In the genomic region with DNA sequence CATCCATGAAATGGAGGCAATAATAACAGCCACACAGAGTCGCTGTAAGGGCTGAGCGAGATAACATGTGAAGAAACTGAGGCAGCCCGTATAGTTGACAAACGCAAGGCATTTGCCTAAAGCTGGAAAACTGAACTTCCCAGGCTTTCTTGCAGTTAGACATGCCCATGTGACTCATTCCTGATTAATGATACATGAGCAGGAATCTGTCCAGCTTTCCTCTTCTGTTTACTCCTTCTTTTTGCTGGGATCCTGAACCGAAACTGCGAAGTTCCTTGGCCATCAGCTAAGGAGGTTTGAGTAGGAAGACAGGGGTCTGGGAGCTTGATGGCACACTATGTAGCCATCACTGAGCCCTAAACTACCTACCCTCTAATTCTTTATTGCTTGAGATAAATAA, we compare ENCODE assay signal across 9 cellular contexts. TPM values are rescaled to one million over a fixed set of nuclear protein-coding genes. Genes with fewer than 3 reads are reported as not detected.
A peak's percentile ranks its signal among the peaks of the same experiment; 100 is the strongest.
DNase-seq lines count a peak whose midpoint lies in the region; ATAC-seq and TF ChIP-seq lines count a peak whose summit lies in the region.
"Had no signal": no experiment of that assay in that cellular context is flagged by ENCODE, and none has a peak within 500 bp of the region (broad histone marks: within the 10 kb centered on the region; RNA-seq: fewer than 3 reads in every experiment).

No MANE protein-coding gene starts in this region.

- TF ChIP-seq CTCF in omental fat pad (IDR thresholded peaks at IDR 0.05): no peak

- peak; percentile 70 for ATAC-seq in SK-N-SH treated with all-trans-retinoic acid at 6 μM for 48 hours
- peak; percentile 74 for ATAC-seq in omental fat pad (ENCODE audit: low FRiP score)

- DNase-seq in AG08395 (ENCODE audit: low spot score) (peak; percentile 73), fibroblast of peridontal ligament (ENCODE audit: extremely low read depth) (peak; percentile 94), omental fat pad (ENCODE audit: low spot score) (no peak), DMS53 treated with DMSO at 0.1 percent for 48 hours (lab: John Stamatoyannopoulos, UW; ENCODE audit: unreplicated experiment) (no peak)
- DNase-seq in effector CD8-positive, alpha-beta T cell (lab: John Stamatoyannopoulos, UW): no peak
- no peak for DNase-seq in activated CD4-positive, alpha-beta T cell treated with anti-CD3 and anti-CD28 coated beads for 1 hour
- no peak for DNase-seq in activated naive CD4-positive, alpha-beta T cell treated with Interleukin-2 at 50 U/mL for 16 hours
- DNase-seq: NCI-H2081 had no signal

TF ChIP-seq in SK-N-SH treated with all-trans-retinoic acid at 6 μM for 48 hours, 23 proteins besides CTCF, POLR2A, EP300 and RAD21:
- no peak for TF ChIP-seq ZC3H10 (CRISPR knock-in tag; IDR thresholded peaks at IDR 0.05)
- TF ChIP-seq BACH2 (CRISPR knock-in tag; IDR thresholded peaks at IDR 0.05; ENCODE audit: borderline replicate concordance): no peak
- no peak for TF ChIP-seq TOX (CRISPR knock-in tag; IDR thresholded peaks at IDR 0.05; ENCODE audit: borderline replicate concordance)
- TF ChIP-seq, protein P1, sequence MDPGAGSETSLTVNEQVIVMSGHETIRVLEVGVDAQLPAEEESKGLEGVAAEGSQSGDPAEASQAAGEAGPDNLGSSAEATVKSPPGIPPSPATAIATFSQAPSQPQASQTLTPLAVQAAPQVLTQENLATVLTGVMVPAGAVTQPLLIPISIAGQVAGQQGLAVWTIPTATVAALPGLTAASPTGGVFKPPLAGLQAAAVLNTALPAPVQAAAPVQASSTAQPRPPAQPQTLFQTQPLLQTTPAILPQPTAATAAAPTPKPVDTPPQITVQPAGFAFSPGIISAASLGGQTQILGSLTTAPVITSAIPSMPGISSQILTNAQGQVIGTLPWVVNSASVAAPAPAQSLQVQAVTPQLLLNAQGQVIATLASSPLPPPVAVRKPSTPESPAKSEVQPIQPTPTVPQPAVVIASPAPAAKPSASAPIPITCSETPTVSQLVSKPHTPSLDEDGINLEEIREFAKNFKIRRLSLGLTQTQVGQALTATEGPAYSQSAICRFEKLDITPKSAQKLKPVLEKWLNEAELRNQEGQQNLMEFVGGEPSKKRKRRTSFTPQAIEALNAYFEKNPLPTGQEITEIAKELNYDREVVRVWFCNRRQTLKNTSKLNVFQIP (CRISPR knock-in tag; IDR thresholded peaks at IDR 0.05; ENCODE audit: borderline replicate concordance, low read depth): no peak
- TF ChIP-seq CSDC2 (CRISPR knock-in tag; IDR thresholded peaks at IDR 0.05): no peak
- TF ChIP-seq, protein P2, sequence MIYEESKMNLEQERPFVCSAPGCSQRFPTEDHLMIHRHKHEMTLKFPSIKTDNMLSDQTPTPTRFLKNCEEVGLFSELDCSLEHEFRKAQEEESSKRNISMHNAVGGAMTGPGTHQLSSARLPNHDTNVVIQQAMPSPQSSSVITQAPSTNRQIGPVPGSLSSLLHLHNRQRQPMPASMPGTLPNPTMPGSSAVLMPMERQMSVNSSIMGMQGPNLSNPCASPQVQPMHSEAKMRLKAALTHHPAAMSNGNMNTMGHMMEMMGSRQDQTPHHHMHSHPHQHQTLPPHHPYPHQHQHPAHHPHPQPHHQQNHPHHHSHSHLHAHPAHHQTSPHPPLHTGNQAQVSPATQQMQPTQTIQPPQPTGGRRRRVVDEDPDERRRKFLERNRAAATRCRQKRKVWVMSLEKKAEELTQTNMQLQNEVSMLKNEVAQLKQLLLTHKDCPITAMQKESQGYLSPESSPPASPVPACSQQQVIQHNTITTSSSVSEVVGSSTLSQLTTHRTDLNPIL (CRISPR knock-in tag; IDR thresholded peaks at IDR 0.05; ENCODE audit: low read depth): no peak
- TF ChIP-seq PPARA (CRISPR knock-in tag; IDR thresholded peaks at IDR 0.05; ENCODE audit: borderline replicate concordance): no peak
- no peak for TF ChIP-seq ZFP3 (CRISPR knock-in tag; IDR thresholded peaks at IDR 0.05)
- TF ChIP-seq ISL1 (CRISPR knock-in tag; IDR thresholded peaks at IDR 0.05): no peak
- no peak for TF ChIP-seq GLIS3 (CRISPR knock-in tag; IDR thresholded peaks at IDR 0.05)
- no peak for TF ChIP-seq SNAI2 (CRISPR knock-in tag; IDR thresholded peaks at IDR 0.05)
- TF ChIP-seq, protein P3, sequence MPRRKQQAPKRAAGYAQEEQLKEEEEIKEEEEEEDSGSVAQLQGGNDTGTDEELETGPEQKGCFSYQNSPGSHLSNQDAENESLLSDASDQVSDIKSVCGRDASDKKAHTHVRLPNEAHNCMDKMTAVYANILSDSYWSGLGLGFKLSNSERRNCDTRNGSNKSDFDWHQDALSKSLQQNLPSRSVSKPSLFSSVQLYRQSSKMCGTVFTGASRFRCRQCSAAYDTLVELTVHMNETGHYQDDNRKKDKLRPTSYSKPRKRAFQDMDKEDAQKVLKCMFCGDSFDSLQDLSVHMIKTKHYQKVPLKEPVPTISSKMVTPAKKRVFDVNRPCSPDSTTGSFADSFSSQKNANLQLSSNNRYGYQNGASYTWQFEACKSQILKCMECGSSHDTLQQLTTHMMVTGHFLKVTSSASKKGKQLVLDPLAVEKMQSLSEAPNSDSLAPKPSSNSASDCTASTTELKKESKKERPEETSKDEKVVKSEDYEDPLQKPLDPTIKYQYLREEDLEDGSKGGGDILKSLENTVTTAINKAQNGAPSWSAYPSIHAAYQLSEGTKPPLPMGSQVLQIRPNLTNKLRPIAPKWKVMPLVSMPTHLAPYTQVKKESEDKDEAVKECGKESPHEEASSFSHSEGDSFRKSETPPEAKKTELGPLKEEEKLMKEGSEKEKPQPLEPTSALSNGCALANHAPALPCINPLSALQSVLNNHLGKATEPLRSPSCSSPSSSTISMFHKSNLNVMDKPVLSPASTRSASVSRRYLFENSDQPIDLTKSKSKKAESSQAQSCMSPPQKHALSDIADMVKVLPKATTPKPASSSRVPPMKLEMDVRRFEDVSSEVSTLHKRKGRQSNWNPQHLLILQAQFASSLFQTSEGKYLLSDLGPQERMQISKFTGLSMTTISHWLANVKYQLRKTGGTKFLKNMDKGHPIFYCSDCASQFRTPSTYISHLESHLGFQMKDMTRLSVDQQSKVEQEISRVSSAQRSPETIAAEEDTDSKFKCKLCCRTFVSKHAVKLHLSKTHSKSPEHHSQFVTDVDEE (CRISPR knock-in tag; IDR thresholded peaks at IDR 0.05): no peak
- no peak for TF ChIP-seq ARNTL (CRISPR knock-in tag; IDR thresholded peaks at IDR 0.05; ENCODE audit: borderline replicate concordance, low read depth)
- TF ChIP-seq ZNF8 (CRISPR knock-in tag; IDR thresholded peaks at IDR 0.05): no peak
TF ChIP-seq in SK-N-SH treated with all-trans-retinoic acid at 6 μM for 48 hours: peak in this region for 0.

RNA-seq across cellular contexts. Expression of gene ST8SIA1, which starts 52.2 kb away (rescaled TPM):
- 1 to 10 TPM in 3 of 4 donors, under 1 TPM in 1; 0.72 to 7.1 (median 2.5) TPM for total RNA-seq in omental fat pad

Comparison
In these comparisons a context has a peak if more than half of its experiments do, and no peak if none do; other contexts are left out.
1. DNase-seq: peak in AG08395 (single experiment) and fibroblast of peridontal ligament (single experiment); none in omental fat pad (single experiment), effector CD8-positive, alpha-beta T cell (single experiment), activated CD4-positive, alpha-beta T cell treated with anti-CD3 and anti-CD28 coated beads for 1 hour (single experiment), DMS53 treated with DMSO at 0.1 percent for 48 hours (single experiment) and activated naive CD4-positive, alpha-beta T cell treated with Interleukin-2 at 50 U/mL for 16 hours (single experiment).